ENCODE assay signal across 8 cellular contexts in the genomic region with DNA sequence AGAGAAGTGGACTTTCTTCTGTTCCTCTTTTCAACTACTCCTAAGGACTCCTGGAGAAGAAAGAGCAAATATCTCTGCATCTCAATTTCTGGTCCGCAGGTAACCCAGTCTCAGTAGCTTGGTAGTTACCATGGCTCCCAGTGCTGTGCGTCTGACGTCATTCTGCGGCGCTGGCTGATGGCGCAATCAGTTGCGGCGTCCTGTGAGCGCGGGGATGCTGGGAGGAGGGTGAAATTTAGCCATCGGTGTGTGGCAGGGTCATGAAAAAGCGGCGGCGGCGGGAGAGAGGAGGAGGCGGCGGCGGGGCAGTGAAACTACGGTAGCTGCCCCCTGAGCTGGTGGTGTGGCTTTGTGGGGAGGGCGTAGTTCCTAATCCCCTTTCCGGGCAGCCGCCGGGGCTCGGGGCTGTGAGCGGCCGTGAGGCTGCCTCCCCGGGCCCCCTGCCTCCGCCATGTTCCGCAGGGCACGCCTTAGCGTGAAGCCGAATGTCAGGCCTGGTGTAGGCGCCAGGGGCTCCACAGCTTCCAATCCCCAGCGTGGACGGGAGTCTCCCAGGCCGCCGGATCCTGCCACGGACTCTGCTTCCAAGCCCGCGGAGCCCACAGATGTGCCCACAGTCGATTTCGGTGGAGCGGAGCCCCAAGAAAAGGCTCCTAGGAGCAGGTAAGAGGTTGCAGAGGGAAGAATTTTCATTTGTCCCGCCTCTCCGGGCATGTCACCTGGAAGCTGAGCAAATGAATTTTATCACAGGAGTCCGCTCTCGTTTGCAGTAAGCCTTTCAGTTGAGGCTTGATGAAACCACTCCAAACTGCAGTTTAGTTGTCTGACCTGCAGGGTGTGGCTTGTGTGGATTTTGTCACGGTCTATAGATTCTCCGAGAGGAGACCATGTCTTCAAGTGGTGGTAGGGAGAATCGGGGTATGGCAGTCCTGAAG. TPM values are rescaled to one million over a fixed set of nuclear protein-coding genes. Genes with fewer than 3 reads are reported as not detected.
DNase-seq lines count a peak whose midpoint lies in the region; ATAC-seq and TF ChIP-seq lines count a peak whose summit lies in the region.

A gene with protein sequence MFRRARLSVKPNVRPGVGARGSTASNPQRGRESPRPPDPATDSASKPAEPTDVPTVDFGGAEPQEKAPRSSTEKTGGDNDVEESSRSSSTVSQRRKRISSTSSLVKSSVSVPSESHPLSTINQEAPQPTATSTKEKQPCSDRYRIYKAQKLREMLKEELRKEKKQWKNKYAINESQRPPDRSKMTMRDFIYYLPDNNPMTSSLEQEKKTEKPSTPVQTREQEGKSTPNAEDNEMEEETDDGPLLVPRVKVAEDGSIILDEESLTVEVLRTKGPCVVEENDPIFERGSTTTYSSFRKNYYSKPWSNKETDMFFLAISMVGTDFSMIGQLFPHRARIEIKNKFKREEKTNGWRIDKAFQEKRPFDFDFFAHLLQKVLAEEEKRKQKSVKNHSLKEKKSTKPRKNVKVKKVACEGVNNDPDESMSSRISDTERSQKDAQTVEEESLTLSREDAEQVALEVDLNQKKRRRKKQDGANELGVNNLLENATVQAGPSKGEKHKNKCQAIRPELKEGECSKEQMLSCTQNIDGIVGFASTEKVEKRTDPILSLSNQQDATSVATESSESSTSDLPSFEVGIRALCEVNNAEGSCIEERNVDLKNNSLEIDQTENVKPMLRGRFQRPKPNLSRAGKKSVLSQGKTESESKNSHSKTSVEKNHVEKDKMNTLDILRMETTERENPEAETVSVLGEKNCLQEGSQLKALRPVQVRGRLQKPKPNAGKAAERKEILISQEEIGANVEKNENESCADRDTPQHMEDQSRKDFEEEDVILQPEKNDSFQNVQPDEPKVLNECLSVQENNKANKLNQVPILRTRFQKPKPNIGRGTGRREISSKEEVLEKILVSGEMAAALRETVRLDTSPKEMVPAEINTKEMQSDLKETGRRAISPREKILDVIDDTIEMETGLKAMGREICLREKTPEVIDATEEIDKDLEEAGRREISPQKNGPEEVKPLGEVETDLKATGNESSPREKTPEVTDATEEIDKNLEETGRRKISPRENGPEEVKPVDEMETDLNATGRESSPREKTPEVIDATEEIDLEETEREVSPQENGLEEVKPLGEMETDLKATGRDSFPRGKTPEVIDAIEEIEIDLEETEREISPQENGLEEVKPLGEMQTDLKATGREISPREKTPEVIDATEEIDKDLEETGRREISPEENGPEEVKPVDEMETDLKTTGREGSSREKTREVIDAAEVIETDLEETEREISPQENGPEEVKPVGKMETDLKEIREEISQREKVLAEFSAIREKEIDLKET (N-terminal part only) (plus strand): TSS at position 225 of the 935 bp plus-strand sequence. CDS start 227 bp downstream, at position 452.

- H3K9me3 ChIP-seq in mononuclear cell (ENCODE audit: low read depth, low read length), result no peaks in the 10 kb centered on the region

- H3K4me1 ChIP-seq in mononuclear cell (ENCODE audit: insufficient read depth, low read length), result peaks cover 23% of the 10 kb centered on the region

- peaks cover 10% of the 10 kb centered on the region for H3K27me3 ChIP-seq in mononuclear cell (ENCODE audit: insufficient read depth, low read length)

- ATAC-seq in GM21576 (IDR thresholded peaks at IDR 0.05; ENCODE audit: unreplicated experiment), result peak; percentile 88

- no peak for TF ChIP-seq RAD21 in Ishikawa (IDR thresholded peaks at IDR 0.05; ENCODE audit: low read depth)

- no peak for TF ChIP-seq EP300 in Ishikawa (IDR thresholded peaks at IDR 0.05; ENCODE audit: borderline replicate concordance)

- H3K4me3 ChIP-seq in epithelial cell of esophagus (ENCODE audit: low read length) (peak within 1 kb of the TSS; percentile 88), mononuclear cell (ENCODE audit: low read length) (peak within 1 kb of the TSS; percentile 98)

- peak; percentile 43 for TF ChIP-seq CTCF in epithelial cell of esophagus (IDR thresholded peaks at IDR 0.05; ENCODE audit: insufficient read depth, low read depth, low read length, missing control alignments)

- DNase-seq in DMS153 treated with DMSO at 0.1 percent for 48 hours (lab: John Stamatoyannopoulos, UW; ENCODE audit: unreplicated experiment), result peak; percentile 43
- DNase-seq in OCI-M2 (lab: John Stamatoyannopoulos, UW; ENCODE audit: unreplicated experiment), result peak; percentile 75
- peak; percentile 98 for DNase-seq in activated T-cell treated with anti-CD3 and anti-CD28 coated beads for 4 hours
- peak; percentile 97 for DNase-seq in epithelial cell of esophagus (ENCODE audit: low read depth)
- peak; percentile 96 to 98 for DNase-seq in stimulated activated CD8-positive, alpha-beta memory T cell treated with anti-CD3 and anti-CD28 coated beads, Interleukin-4, amount 100 ng/mL, for 1 hour (ENCODE audit: low read depth in 2 of 2, low spot score in 1 of 2)

TF ChIP-seq in Ishikawa, 13 proteins besides CTCF, POLR2A, EP300 and RAD21:
- peak; percentile 38; the same call in 1 of the 2 replicates for TF ChIP-seq FOXM1 (IDR thresholded peaks at IDR 0.05; ENCODE audit: borderline replicate concordance, low read depth)
- peak; percentile 95 for TF ChIP-seq CEBPB (IDR thresholded peaks at IDR 0.05)
- TF ChIP-seq EGR1 (IDR thresholded peaks at IDR 0.05), result no peak
- TF ChIP-seq TAF1 (IDR thresholded peaks at IDR 0.05; ENCODE audit: low read depth), result peak; percentile 84
- TF ChIP-seq ZBTB7A (IDR thresholded peaks at IDR 0.05; ENCODE audit: low read depth), result no peak
- peak; percentile 99 for TF ChIP-seq CREB1 (IDR thresholded peaks at IDR 0.05; ENCODE audit: low read depth)
- TF ChIP-seq, protein P1, sequence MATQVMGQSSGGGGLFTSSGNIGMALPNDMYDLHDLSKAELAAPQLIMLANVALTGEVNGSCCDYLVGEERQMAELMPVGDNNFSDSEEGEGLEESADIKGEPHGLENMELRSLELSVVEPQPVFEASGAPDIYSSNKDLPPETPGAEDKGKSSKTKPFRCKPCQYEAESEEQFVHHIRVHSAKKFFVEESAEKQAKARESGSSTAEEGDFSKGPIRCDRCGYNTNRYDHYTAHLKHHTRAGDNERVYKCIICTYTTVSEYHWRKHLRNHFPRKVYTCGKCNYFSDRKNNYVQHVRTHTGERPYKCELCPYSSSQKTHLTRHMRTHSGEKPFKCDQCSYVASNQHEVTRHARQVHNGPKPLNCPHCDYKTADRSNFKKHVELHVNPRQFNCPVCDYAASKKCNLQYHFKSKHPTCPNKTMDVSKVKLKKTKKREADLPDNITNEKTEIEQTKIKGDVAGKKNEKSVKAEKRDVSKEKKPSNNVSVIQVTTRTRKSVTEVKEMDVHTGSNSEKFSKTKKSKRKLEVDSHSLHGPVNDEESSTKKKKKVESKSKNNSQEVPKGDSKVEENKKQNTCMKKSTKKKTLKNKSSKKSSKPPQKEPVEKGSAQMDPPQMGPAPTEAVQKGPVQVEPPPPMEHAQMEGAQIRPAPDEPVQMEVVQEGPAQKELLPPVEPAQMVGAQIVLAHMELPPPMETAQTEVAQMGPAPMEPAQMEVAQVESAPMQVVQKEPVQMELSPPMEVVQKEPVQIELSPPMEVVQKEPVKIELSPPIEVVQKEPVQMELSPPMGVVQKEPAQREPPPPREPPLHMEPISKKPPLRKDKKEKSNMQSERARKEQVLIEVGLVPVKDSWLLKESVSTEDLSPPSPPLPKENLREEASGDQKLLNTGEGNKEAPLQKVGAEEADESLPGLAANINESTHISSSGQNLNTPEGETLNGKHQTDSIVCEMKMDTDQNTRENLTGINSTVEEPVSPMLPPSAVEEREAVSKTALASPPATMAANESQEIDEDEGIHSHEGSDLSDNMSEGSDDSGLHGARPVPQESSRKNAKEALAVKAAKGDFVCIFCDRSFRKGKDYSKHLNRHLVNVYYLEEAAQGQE (IDR thresholded peaks at IDR 0.05; ENCODE audit: low read depth), result no peak
- TF ChIP-seq, protein P2, sequence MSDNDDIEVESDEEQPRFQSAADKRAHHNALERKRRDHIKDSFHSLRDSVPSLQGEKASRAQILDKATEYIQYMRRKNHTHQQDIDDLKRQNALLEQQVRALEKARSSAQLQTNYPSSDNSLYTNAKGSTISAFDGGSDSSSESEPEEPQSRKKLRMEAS (IDR thresholded peaks at IDR 0.05), result peak; percentile 60; the same call in 1 of the 2 replicates
- TF ChIP-seq YY1 (IDR thresholded peaks at IDR 0.05; ENCODE audit: low read depth), result peak; percentile 89
- TF ChIP-seq TEAD4 (IDR thresholded peaks at IDR 0.05), result peak; percentile 29
- TF ChIP-seq, protein P3, sequence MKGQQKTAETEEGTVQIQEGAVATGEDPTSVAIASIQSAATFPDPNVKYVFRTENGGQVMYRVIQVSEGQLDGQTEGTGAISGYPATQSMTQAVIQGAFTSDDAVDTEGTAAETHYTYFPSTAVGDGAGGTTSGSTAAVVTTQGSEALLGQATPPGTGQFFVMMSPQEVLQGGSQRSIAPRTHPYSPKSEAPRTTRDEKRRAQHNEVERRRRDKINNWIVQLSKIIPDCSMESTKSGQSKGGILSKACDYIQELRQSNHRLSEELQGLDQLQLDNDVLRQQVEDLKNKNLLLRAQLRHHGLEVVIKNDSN (IDR thresholded peaks at IDR 0.05), result no peak
- no peak for TF ChIP-seq TCF12 (IDR thresholded peaks at IDR 0.05; ENCODE audit: low read depth)
- TF ChIP-seq NFIC (IDR thresholded peaks at IDR 0.05), result no peak
TF ChIP-seq in Ishikawa: peak in this region for 7.

RNA-seq across cellular contexts. Expression of the gene that starts here (rescaled TPM):
- 28.1 TPM for total RNA-seq in mononuclear cell

Comparison
In these comparisons a context has a peak if more than half of its experiments do, and no peak if none do; other contexts are left out.
1. Peak in every context shown above with its lines: DNase-seq, ATAC-seq and H3K4me3 ChIP-seq.
2. DNase-seq: peak in every context shown above with its lines; median percentile 98 in activated T-cell treated with anti-CD3 and anti-CD28 coated beads for 4 hours; 97 in epithelial cell of esophagus; 97 in stimulated activated CD8-positive, alpha-beta memory T cell treated with anti-CD3 and anti-CD28 coated beads, Interleukin-4, amount 100 ng/mL, for 1 hour; 75 in OCI-M2; 43 in DMS153 treated with DMSO at 0.1 percent for 48 hours.